ENCODE assay signal across 1 cellular context in the genomic region with DNA sequence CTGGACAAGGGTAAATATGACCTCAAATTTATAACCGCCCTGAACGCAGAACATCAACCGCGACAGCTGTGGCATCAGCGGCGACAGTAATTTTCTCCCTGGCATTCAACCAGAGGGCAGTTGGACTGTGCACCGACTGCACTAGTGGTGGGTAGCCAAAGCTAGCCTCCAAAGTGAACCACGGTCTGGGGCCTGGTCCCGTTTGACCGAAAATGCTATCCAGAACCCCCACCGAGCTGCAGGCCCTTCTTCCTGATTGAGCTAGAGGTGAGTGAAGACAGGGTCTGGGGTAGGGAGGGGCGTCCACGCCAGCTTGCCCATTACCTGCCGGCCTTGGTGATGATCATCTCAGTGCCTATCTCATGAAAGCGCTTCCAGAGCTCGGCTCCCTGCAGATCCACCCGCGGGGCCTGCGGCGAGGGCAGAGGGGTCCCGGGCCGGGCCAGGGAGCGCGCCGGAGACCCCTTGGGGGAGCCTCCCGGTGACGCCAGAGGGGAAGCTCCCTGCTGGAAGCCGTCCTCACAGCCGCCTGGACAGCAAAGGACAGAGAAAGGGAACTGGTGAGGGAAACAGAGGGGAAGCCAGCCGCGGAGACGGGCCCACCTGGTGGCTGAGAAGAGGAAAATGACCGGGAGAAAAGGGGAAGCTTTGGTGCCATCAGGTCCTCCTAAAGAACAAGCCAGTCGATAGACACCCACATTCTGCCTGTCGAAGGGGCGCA.
TF ChIP-seq lines count a peak whose summit lies in the region.

No MANE protein-coding gene starts in this region.

TF ChIP-seq in GM12878, 131 proteins besides CTCF, POLR2A, EP300 and RAD21 (continued from another document):
- TF ChIP-seq, protein P1, sequence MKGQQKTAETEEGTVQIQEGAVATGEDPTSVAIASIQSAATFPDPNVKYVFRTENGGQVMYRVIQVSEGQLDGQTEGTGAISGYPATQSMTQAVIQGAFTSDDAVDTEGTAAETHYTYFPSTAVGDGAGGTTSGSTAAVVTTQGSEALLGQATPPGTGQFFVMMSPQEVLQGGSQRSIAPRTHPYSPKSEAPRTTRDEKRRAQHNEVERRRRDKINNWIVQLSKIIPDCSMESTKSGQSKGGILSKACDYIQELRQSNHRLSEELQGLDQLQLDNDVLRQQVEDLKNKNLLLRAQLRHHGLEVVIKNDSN (IDR thresholded peaks at IDR 0.05; ENCODE audit: borderline replicate concordance, extremely low read length, insufficient read depth, low read depth, low read length), result no peak
- no peak for TF ChIP-seq IKZF1 (conservative IDR thresholded peaks at IDR 0.05)
- TF ChIP-seq MEF2B (IDR thresholded peaks at IDR 0.05; ENCODE audit: partially characterized antibody, poor library complexity, severe bottlenecking), result no peak
- TF ChIP-seq RAD51 (IDR thresholded peaks at IDR 0.05), result no peak
- TF ChIP-seq DPF2 (IDR thresholded peaks at IDR 0.05), result no peak
- TF ChIP-seq, protein P2, sequence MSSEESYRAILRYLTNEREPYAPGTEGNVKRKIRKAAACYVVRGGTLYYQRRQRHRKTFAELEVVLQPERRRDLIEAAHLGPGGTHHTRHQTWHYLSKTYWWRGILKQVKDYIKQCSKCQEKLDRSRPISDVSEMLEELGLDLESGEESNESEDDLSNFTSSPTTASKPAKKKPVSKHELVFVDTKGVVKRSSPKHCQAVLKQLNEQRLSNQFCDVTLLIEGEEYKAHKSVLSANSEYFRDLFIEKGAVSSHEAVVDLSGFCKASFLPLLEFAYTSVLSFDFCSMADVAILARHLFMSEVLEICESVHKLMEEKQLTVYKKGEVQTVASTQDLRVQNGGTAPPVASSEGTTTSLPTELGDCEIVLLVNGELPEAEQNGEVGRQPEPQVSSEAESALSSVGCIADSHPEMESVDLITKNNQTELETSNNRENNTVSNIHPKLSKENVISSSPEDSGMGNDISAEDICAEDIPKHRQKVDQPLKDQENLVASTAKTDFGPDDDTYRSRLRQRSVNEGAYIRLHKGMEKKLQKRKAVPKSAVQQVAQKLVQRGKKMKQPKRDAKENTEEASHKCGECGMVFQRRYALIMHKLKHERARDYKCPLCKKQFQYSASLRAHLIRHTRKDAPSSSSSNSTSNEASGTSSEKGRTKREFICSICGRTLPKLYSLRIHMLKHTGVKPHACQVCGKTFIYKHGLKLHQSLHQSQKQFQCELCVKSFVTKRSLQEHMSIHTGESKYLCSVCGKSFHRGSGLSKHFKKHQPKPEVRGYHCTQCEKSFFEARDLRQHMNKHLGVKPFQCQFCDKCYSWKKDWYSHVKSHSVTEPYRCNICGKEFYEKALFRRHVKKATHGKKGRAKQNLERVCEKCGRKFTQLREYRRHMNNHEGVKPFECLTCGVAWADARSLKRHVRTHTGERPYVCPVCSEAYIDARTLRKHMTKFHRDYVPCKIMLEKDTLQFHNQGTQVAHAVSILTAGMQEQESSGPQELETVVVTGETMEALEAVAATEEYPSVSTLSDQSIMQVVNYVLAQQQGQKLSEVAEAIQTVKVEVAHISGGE (CRISPR knock-in tag; IDR thresholded peaks at IDR 0.05), result no peak
- no peak for TF ChIP-seq PML (IDR thresholded peaks at IDR 0.05; ENCODE audit: low read length)
- no peak for TF ChIP-seq MTA3 (IDR thresholded peaks at IDR 0.05; ENCODE audit: borderline replicate concordance, low read length)
- TF ChIP-seq EED (IDR thresholded peaks at IDR 0.05; ENCODE audit: low read depth), result no peak
- no peak for TF ChIP-seq MYB (IDR thresholded peaks at IDR 0.05; ENCODE audit: borderline replicate concordance, low read depth, low read length)
- TF ChIP-seq KDM1A (IDR thresholded peaks at IDR 0.05; ENCODE audit: borderline replicate concordance), result no peak
- no peak for TF ChIP-seq RFX5 (IDR thresholded peaks at IDR 0.05; ENCODE audit: low read depth, low read length)
- TF ChIP-seq, protein P3, sequence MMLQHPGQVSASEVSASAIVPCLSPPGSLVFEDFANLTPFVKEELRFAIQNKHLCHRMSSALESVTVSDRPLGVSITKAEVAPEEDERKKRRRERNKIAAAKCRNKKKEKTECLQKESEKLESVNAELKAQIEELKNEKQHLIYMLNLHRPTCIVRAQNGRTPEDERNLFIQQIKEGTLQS (IDR thresholded peaks at IDR 0.05; ENCODE audit: borderline replicate concordance, extremely low read depth, low read depth, low read length), result no peak
- no peak for TF ChIP-seq RUNX3 (IDR thresholded peaks at IDR 0.05; ENCODE audit: low read length)
- TF ChIP-seq ZNF274 (IDR thresholded peaks at IDR 0.05; ENCODE audit: insufficient read depth, insufficient read length), result no peak
